35 cellular contexts compared by ENCODE assay signal in genomic region chr11:16505481-16505880, GRCh38.
"Had no signal": no experiment of that assay in that cellular context is flagged by ENCODE, and none has a peak within 500 bp of the region (broad histone marks: within the 10 kb centered on the region; RNA-seq: fewer than 3 reads in every experiment).

No MANE protein-coding gene starts in this region.

- H3K27me3 Mint-ChIP-seq: activated CD4-positive, alpha-beta memory T cell treated with anti-CD3 and anti-CD28 coated beads for 36 hours; activated CD4-positive, alpha-beta T cell treated with anti-CD3 and anti-CD28 coated beads for 36 hours; activated CD4-positive, alpha-beta T cell treated with anti-CD3 and anti-CD28 coated beads, Interleukin-2, amount 10 ng/mL, durations not matched to agents 24 days and 14 days; activated CD8-positive, alpha-beta memory T cell treated with anti-CD3 and anti-CD28 coated beads, Interleukin-2, amount 10 ng/mL, durations not matched to agents 7 days and 5 days; activated naive CD4-positive, alpha-beta T cell treated with anti-CD3 and anti-CD28 coated beads, Interleukin-2, amount 50 U/mL, for 24 hours; activated naive CD8-positive, alpha-beta T cell treated with anti-CD3 and anti-CD28 coated beads for 36 hours; brain; T-helper 17 cell had no signal

- H3K4me1 ChIP-seq: ascending aorta, breast epithelium, colonic mucosa, esophagus muscularis mucosa had no signal

- H3K4me3 Mint-ChIP-seq: activated CD4-positive, alpha-beta memory T cell treated with anti-CD3 and anti-CD28 coated beads for 36 hours; activated CD4-positive, alpha-beta T cell treated with anti-CD3 and anti-CD28 coated beads for 36 hours; activated CD4-positive, alpha-beta T cell treated with anti-CD3 and anti-CD28 coated beads, Interleukin-2, amount 10 ng/mL, durations not matched to agents 24 days and 14 days; activated CD8-positive, alpha-beta memory T cell treated with anti-CD3 and anti-CD28 coated beads, Interleukin-2, amount 10 ng/mL, durations not matched to agents 7 days and 5 days; activated CD8-positive, alpha-beta T cell treated with anti-CD3 and anti-CD28 coated beads, Interleukin-2, amount 10 ng/mL, durations not matched to agents 7 days and 5 days; activated naive CD4-positive, alpha-beta T cell treated with anti-CD3 and anti-CD28 coated beads for 36 hours; activated naive CD4-positive, alpha-beta T cell treated with anti-CD3 and anti-CD28 coated beads, Interleukin-2, amount 50 U/mL, for 24 hours; activated naive CD8-positive, alpha-beta T cell treated with anti-CD3 and anti-CD28 coated beads for 36 hours; activated T-helper 1 cell treated with anti-CD3 and anti-CD28 coated beads, Interleukin-12 subunit alpha, Interleukin-12 subunit beta, Interleukin-2, Interleukin-4 antibody, amounts not matched to agents 30 ng/mL and 10 ng/mL and 1 ng/mL, durations not matched to agents 14 hours and 24 hours and 36 hours; brain; T-helper 17 cell; T-helper 2 cell treated with Interferon-gamma antibody and Interleukin-4, amounts not matched to agents 5 μg/mL and 100 μg/mL, for 36 hours had no signal

- H3K36me3 ChIP-seq: ascending aorta, breast epithelium, cardiac muscle cell, colonic mucosa, esophagus muscularis mucosa, gastrocnemius medialis, heart left ventricle, WERI-Rb-1 had no signal

- DNase-seq: activated CD4-positive, alpha-beta memory T cell treated with anti-CD3 and anti-CD28 coated beads for 36 hours; activated CD4-positive, alpha-beta T cell treated with anti-CD3 and anti-CD28 coated beads for 36 hours; activated CD4-positive, alpha-beta T cell treated with anti-CD3 and anti-CD28 coated beads, Interleukin-2, amount 10 ng/mL, durations not matched to agents 24 days and 14 days; activated CD4-positive, CD25-positive, alpha-beta regulatory T cell; activated CD4-positive, CD25-positive, alpha-beta regulatory T cell treated with anti-CD3 and anti-CD28 coated beads, Interleukin-2, amount 50 U/mL, for 72 hours; activated CD8-positive, alpha-beta memory T cell treated with anti-CD3 and anti-CD28 coated beads, Interleukin-2, amount 10 ng/mL, durations not matched to agents 7 days and 5 days; activated CD8-positive, alpha-beta memory T cell treated with anti-CD3 and anti-CD28 coated beads, Interleukin-2, amount 50 U/mL, for 4 hours; activated CD8-positive, alpha-beta T cell treated with anti-CD3 and anti-CD28 coated beads, Interleukin-2, amount 10 ng/mL, durations not matched to agents 7 days and 5 days; activated effector memory CD4-positive, alpha-beta T cell treated with anti-CD3 and anti-CD28 coated beads, Interleukin-2, amount 50 U/mL, for 16 hours; activated naive CD4-positive, alpha-beta T cell treated with anti-CD3 and anti-CD28 coated beads for 36 hours; activated naive CD8-positive, alpha-beta T cell treated with anti-CD3 and anti-CD28 coated beads for 36 hours; activated T-cell treated with anti-CD3 and anti-CD28 coated beads, Interleukin-2, amount 50 U/mL, for 1 hour; activated T-cell treated with anti-CD3 and anti-CD28 coated beads, Interleukin-2, amount 50 U/mL, for 48 hours; central memory CD4-positive, alpha-beta T cell; cerebellar nuclear complex; colonic mucosa; effector CD8-positive, alpha-beta T cell; erythroblast; foreskin keratinocyte; gastrocnemius medialis; glutamatergic neuron; heart left ventricle; T-helper 1 cell; T-helper 17 cell; T1000; WERI-Rb-1 had no signal

- H3K27ac Mint-ChIP-seq: activated CD4-positive, alpha-beta memory T cell treated with anti-CD3 and anti-CD28 coated beads for 36 hours; activated CD4-positive, alpha-beta T cell treated with anti-CD3 and anti-CD28 coated beads for 36 hours; activated CD4-positive, alpha-beta T cell treated with anti-CD3 and anti-CD28 coated beads, Interleukin-2, amount 10 ng/mL, durations not matched to agents 24 days and 14 days; activated CD8-positive, alpha-beta memory T cell treated with anti-CD3 and anti-CD28 coated beads, Interleukin-2, amount 10 ng/mL, durations not matched to agents 7 days and 5 days; activated CD8-positive, alpha-beta T cell treated with anti-CD3 and anti-CD28 coated beads, Interleukin-2, amount 10 ng/mL, durations not matched to agents 7 days and 5 days; activated naive CD4-positive, alpha-beta T cell treated with anti-CD3 and anti-CD28 coated beads for 36 hours; activated naive CD4-positive, alpha-beta T cell treated with anti-CD3 and anti-CD28 coated beads, Interleukin-2, amount 50 U/mL, for 24 hours; activated naive CD8-positive, alpha-beta T cell treated with anti-CD3 and anti-CD28 coated beads for 36 hours; activated T-helper 1 cell treated with anti-CD3 and anti-CD28 coated beads, Interleukin-12 subunit alpha, Interleukin-12 subunit beta, Interleukin-2, Interleukin-4 antibody, amounts not matched to agents 30 ng/mL and 10 ng/mL and 1 ng/mL, durations not matched to agents 14 hours and 24 hours and 36 hours; activated T-helper 2 cell treated with anti-CD3 and anti-CD28 coated beads, Interferon-gamma antibody, Interleukin-2, Interleukin-4, amounts not matched to agents 10 μg/mL and 5 μg/mL and 100 μg/mL, durations not matched to agents 14 hours and 24 hours and 36 hours; brain; T-helper 17 cell; T-helper 2 cell treated with Interferon-gamma antibody and Interleukin-4, amounts not matched to agents 5 μg/mL and 100 μg/mL, for 36 hours had no signal

- H3K27ac ChIP-seq: ascending aorta, breast epithelium, cardiac muscle cell, colonic mucosa, esophagus muscularis mucosa, foreskin keratinocyte, gastrocnemius medialis, heart left ventricle, WERI-Rb-1 had no signal

- H3K36me3 Mint-ChIP-seq: activated CD4-positive, alpha-beta memory T cell treated with anti-CD3 and anti-CD28 coated beads for 36 hours; activated CD8-positive, alpha-beta memory T cell treated with anti-CD3 and anti-CD28 coated beads, Interleukin-2, amount 10 ng/mL, durations not matched to agents 7 days and 5 days; activated naive CD4-positive, alpha-beta T cell treated with anti-CD3 and anti-CD28 coated beads, Interleukin-2, amount 50 U/mL, for 24 hours had no signal

- H3K9me3 ChIP-seq: colonic mucosa, gastrocnemius medialis had no signal

- H3K27me3 ChIP-seq: ascending aorta, breast epithelium, cardiac muscle cell, colonic mucosa, esophagus muscularis mucosa, foreskin keratinocyte, gastrocnemius medialis, heart left ventricle had no signal

- ATAC-seq: activated CD4-positive, alpha-beta T cell treated with anti-CD3 and anti-CD28 coated beads for 36 hours; activated CD8-positive, alpha-beta memory T cell treated with anti-CD3 and anti-CD28 coated beads, Interleukin-2, amount 10 ng/mL, durations not matched to agents 7 days and 5 days; activated CD8-positive, alpha-beta T cell treated with anti-CD3 and anti-CD28 coated beads, Interleukin-2, amount 10 ng/mL, durations not matched to agents 7 days and 5 days; foreskin keratinocyte; gastrocnemius medialis; T-helper 17 cell had no signal

- H3K4me3 ChIP-seq: ascending aorta, breast epithelium, cardiac muscle cell, colonic mucosa, esophagus muscularis mucosa, gastrocnemius medialis, heart left ventricle had no signal

- H3K4me1 Mint-ChIP-seq: activated CD4-positive, alpha-beta T cell treated with anti-CD3 and anti-CD28 coated beads for 36 hours; activated CD4-positive, alpha-beta T cell treated with anti-CD3 and anti-CD28 coated beads, Interleukin-2, amount 10 ng/mL, durations not matched to agents 24 days and 14 days; activated CD8-positive, alpha-beta memory T cell treated with anti-CD3 and anti-CD28 coated beads, Interleukin-2, amount 10 ng/mL, durations not matched to agents 7 days and 5 days; activated naive CD4-positive, alpha-beta T cell treated with anti-CD3 and anti-CD28 coated beads, Interleukin-2, amount 50 U/mL, for 24 hours; activated naive CD8-positive, alpha-beta T cell treated with anti-CD3 and anti-CD28 coated beads for 36 hours; brain; T-helper 17 cell had no signal
